In the genomic region with DNA sequence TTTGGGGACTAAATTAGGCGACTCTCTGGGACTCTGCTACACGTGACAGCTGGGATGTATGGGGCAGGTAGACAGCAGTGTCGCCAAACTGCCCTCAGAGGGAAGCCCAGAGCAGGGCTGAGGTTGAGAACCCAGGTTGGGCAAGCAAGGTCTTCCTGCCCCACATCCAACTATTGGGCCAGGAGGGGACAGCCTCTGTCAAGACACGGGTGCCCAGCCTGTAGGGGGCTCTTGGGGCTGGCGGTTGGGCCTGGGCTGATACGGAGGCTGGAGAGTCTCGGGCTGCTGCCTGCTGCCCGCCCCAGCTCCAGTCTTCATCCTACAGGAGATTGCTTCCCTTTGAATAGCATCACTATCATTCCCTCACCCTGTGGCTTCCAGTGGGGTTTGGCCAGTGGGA, we compare ENCODE assay signal across 1 cellular context.
TF ChIP-seq lines count a peak whose summit lies in the region.

No MANE protein-coding gene starts in this region.

TF ChIP-seq in GM12878, 131 proteins besides CTCF, POLR2A, EP300 and RAD21 (continued from another document):
- TF ChIP-seq, protein P1, sequence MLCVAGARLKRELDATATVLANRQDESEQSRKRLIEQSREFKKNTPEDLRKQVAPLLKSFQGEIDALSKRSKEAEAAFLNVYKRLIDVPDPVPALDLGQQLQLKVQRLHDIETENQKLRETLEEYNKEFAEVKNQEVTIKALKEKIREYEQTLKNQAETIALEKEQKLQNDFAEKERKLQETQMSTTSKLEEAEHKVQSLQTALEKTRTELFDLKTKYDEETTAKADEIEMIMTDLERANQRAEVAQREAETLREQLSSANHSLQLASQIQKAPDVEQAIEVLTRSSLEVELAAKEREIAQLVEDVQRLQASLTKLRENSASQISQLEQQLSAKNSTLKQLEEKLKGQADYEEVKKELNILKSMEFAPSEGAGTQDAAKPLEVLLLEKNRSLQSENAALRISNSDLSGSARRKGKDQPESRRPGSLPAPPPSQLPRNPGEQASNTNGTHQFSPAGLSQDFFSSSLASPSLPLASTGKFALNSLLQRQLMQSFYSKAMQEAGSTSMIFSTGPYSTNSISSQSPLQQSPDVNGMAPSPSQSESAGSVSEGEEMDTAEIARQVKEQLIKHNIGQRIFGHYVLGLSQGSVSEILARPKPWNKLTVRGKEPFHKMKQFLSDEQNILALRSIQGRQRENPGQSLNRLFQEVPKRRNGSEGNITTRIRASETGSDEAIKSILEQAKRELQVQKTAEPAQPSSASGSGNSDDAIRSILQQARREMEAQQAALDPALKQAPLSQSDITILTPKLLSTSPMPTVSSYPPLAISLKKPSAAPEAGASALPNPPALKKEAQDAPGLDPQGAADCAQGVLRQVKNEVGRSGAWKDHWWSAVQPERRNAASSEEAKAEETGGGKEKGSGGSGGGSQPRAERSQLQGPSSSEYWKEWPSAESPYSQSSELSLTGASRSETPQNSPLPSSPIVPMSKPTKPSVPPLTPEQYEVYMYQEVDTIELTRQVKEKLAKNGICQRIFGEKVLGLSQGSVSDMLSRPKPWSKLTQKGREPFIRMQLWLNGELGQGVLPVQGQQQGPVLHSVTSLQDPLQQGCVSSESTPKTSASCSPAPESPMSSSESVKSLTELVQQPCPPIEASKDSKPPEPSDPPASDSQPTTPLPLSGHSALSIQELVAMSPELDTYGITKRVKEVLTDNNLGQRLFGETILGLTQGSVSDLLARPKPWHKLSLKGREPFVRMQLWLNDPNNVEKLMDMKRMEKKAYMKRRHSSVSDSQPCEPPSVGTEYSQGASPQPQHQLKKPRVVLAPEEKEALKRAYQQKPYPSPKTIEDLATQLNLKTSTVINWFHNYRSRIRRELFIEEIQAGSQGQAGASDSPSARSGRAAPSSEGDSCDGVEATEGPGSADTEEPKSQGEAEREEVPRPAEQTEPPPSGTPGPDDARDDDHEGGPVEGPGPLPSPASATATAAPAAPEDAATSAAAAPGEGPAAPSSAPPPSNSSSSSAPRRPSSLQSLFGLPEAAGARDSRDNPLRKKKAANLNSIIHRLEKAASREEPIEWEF (IDR thresholded peaks at IDR 0.05; ENCODE audit: insufficient replicate concordance, low read depth, low read length): no peak
- TF ChIP-seq ZNF274 (IDR thresholded peaks at IDR 0.05; ENCODE audit: insufficient read depth, insufficient read length) (no peak), TBL1XR1 (IDR thresholded peaks at IDR 0.05; ENCODE audit: low read depth, low read length) (no peak), RB1 (IDR thresholded peaks at IDR 0.05; ENCODE audit: borderline replicate concordance) (no peak), ZBED1 (IDR thresholded peaks at IDR 0.05; ENCODE audit: borderline replicate concordance) (no peak), NFIC (IDR thresholded peaks at IDR 0.05; ENCODE audit: low read depth, low read length) (no peak), NFYA (IDR thresholded peaks at IDR 0.05; ENCODE audit: borderline replicate concordance, low read depth, low read length) (no peak)
TF ChIP-seq in GM12878: peak in this region for 0.
